25 cellular contexts compared by ENCODE assay signal in the genomic region with DNA sequence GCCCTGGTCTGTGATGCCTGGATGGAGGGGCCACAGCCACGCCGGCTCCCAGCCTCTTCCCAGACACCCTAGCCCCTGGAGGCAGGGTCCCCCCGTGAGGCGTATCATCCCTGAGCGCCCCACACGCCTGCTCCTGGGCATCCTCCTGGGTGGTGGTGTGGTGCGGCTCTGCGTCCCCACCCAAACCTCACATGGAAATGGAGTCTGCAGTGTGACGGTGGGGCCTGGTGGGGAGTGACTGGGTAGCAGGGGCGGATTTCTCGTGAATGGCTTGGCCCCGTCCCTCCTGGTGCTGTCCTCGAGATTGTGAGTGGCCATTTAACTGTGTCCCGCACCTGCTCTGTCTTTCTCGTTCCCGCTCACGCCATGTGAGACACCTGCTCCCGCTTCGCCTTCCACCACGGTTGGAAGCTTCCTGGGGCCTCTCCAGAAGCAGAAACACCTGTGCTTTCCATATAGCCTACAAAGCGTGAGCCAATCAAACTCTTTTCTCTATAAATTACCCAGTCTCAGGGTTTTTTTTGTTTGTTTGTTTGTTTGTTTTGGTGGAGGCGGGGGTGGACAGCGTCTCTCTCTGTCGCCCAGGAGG. TPM values are rescaled to one million over a fixed set of nuclear protein-coding genes. Genes with fewer than 3 reads are reported as not detected.
"Had no signal": no experiment of that assay in that cellular context is flagged by ENCODE, and none has a peak within 500 bp of the region (broad histone marks: within the 10 kb centered on the region; RNA-seq: fewer than 3 reads in every experiment).

No MANE protein-coding gene starts in this region.

- DNase-seq: activated CD4-positive, alpha-beta T cell treated with anti-CD3 and anti-CD28 coated beads, Interleukin-2, amount 50 U/mL, for 1 hour; activated CD4-positive, CD25-positive, alpha-beta regulatory T cell; activated CD8-positive, alpha-beta memory T cell treated with anti-CD3 and anti-CD28 coated beads for 24 hours; activated naive CD4-positive, alpha-beta T cell; anterior cingulate cortex; brain microvascular endothelial cell; cortex of kidney; effector CD8-positive, alpha-beta T cell; esophagus squamous epithelium; glutamatergic neuron; left ventricle myocardium inferior; nucleus accumbens; right cardiac atrium; small intestine; stimulated activated naive CD8-positive, alpha-beta T cell treated with anti-CD3 and anti-CD28 coated beads, Interleukin-15, amount 100 ng/mL, for 72 hours; upper lobe of right lung had no signal

- H3K36me3 Mint-ChIP-seq: memory B cell; natural killer cell treated with Interleukin-12 subunit alpha and Interleukin-12 subunit beta and Interleukin-15 and Interleukin-18, amount 100 ng/mL, for 72 hours had no signal

- H3K9me3 Mint-ChIP-seq: activated T-helper 1 cell treated with anti-CD3 and anti-CD28 coated beads, Interleukin-12 subunit alpha, Interleukin-12 subunit beta, Interleukin-2, Interleukin-4 antibody, amounts not matched to agents 30 ng/mL and 10 ng/mL and 1 ng/mL, durations not matched to agents 14 hours and 24 hours and 36 hours; memory B cell; natural killer cell treated with Interleukin-12 subunit alpha and Interleukin-12 subunit beta and Interleukin-15 and Interleukin-18, amount 100 ng/mL, for 72 hours; T-helper 2 cell treated with Interferon-gamma antibody and Interleukin-4, amounts not matched to agents 5 μg/mL and 100 μg/mL, for 36 hours had no signal

- H3K4me1 Mint-ChIP-seq: memory B cell had no signal

- H3K4me3 Mint-ChIP-seq: activated T-helper 1 cell treated with anti-CD3 and anti-CD28 coated beads, Interleukin-12 subunit alpha, Interleukin-12 subunit beta, Interleukin-2, Interleukin-4 antibody, amounts not matched to agents 30 ng/mL and 10 ng/mL and 1 ng/mL, durations not matched to agents 14 hours and 24 hours and 36 hours; memory B cell had no signal

- ATAC-seq: natural killer cell treated with Interleukin-12 subunit alpha and Interleukin-12 subunit beta and Interleukin-15 and Interleukin-18, amount 100 ng/mL, for 72 hours; right cardiac atrium; stimulated activated naive CD8-positive, alpha-beta T cell treated with anti-CD3 and anti-CD28 coated beads, Interleukin-15, amount 100 ng/mL, for 72 hours; upper lobe of right lung had no signal

- H3K27ac Mint-ChIP-seq: memory B cell, progenitor cell of endocrine pancreas had no signal

RNA-seq across cellular contexts. Expression of gene SSTR5, which starts 5.9 kb away (rescaled TPM):
- total RNA-seq: activated T-helper 1 cell treated with anti-CD3 and anti-CD28 coated beads, Interleukin-12 subunit alpha, Interleukin-12 subunit beta, Interleukin-2, Interleukin-4 antibody, amounts not matched to agents 30 ng/mL and 10 ng/mL and 1 ng/mL, durations not matched to agents 14 hours and 24 hours and 36 hours; esophagus squamous epithelium; fibroblast of villous mesenchyme; kidney epithelial cell; natural killer cell treated with Interleukin-12 subunit alpha and Interleukin-12 subunit beta and Interleukin-15 and Interleukin-18, amount 100 ng/mL, for 72 hours; temporal lobe; upper lobe of right lung had no signal

RNA-seq across cellular contexts. Expression of gene C1QTNF8, which starts 29.4 kb away (rescaled TPM):
- total RNA-seq: activated T-helper 1 cell treated with anti-CD3 and anti-CD28 coated beads, Interleukin-12 subunit alpha, Interleukin-12 subunit beta, Interleukin-2, Interleukin-4 antibody, amounts not matched to agents 30 ng/mL and 10 ng/mL and 1 ng/mL, durations not matched to agents 14 hours and 24 hours and 36 hours; endothelial cell of umbilical vein; esophagus squamous epithelium; fibroblast of villous mesenchyme; kidney epithelial cell; left ventricle myocardium inferior; natural killer cell treated with Interleukin-12 subunit alpha and Interleukin-12 subunit beta and Interleukin-15 and Interleukin-18, amount 100 ng/mL, for 72 hours; progenitor cell of endocrine pancreas; upper lobe of right lung had no signal
- polyA plus RNA-seq: endothelial cell of umbilical vein, small intestine had no signal
